ENCODE assay signal across 21 cellular contexts in genomic region chr1:161803181-161803580, GRCh38.
DNase-seq lines count a peak whose midpoint lies in the region; ATAC-seq lines count a peak whose summit lies in the region.
"Had no signal": no experiment of that assay in that cellular context is flagged by ENCODE, and none has a peak within 500 bp of the region (broad histone marks: within the 10 kb centered on the region; RNA-seq: fewer than 3 reads in every experiment).

No MANE protein-coding gene starts in this region.

- no peak overlapping the region for H3K4me3 Mint-ChIP-seq in T-helper 1 cell treated with Interleukin-12 subunit alpha and Interleukin-12 subunit beta and Interleukin-4 antibody, amounts not matched to agents 30 μg/mL and 1 μg/mL, for 36 hours
- no peak overlapping the region for H3K4me3 Mint-ChIP-seq in memory B cell
- H3K4me3 Mint-ChIP-seq: CD14-positive monocyte had no signal

- peaks cover 33% of the 10 kb centered on the region for H3K36me3 Mint-ChIP-seq in T-helper 1 cell treated with Interleukin-12 subunit alpha and Interleukin-12 subunit beta and Interleukin-4 antibody, amounts not matched to agents 30 μg/mL and 1 μg/mL, for 36 hours (ENCODE audit: low read depth)
- peaks cover 34% of the 10 kb centered on the region for H3K36me3 Mint-ChIP-seq in memory B cell

- H3K27ac Mint-ChIP-seq in T-helper 1 cell treated with Interleukin-12 subunit alpha and Interleukin-12 subunit beta and Interleukin-4 antibody, amounts not matched to agents 30 μg/mL and 1 μg/mL, for 36 hours, result peak overlapping the region; percentile 33
- H3K27ac Mint-ChIP-seq in memory B cell, result peak overlapping the region; percentile 19

- ATAC-seq in memory B cell (ENCODE audit: low read depth) (no peak), HG02981 (IDR thresholded peaks at IDR 0.05; ENCODE audit: unreplicated experiment) (no peak), HG03280 (IDR thresholded peaks at IDR 0.05; ENCODE audit: unreplicated experiment) (no peak), GM21723 (IDR thresholded peaks at IDR 0.05; ENCODE audit: unreplicated experiment) (no peak), HG02759 (IDR thresholded peaks at IDR 0.05; ENCODE audit: unreplicated experiment) (no peak)
- ATAC-seq: HepG2 had no signal

- peaks cover 3% of the 10 kb centered on the region for H3K4me1 Mint-ChIP-seq in T-helper 1 cell treated with Interleukin-12 subunit alpha and Interleukin-12 subunit beta and Interleukin-4 antibody, amounts not matched to agents 30 μg/mL and 1 μg/mL, for 36 hours (ENCODE audit: low read depth)
- peaks cover 7% of the 10 kb centered on the region for H3K4me1 Mint-ChIP-seq in memory B cell
- H3K4me1 Mint-ChIP-seq: CD14-positive monocyte had no signal

- DNase-seq in T-helper 1 cell, result no peak
- peak; percentile 97 to 98 for DNase-seq in NCI-H526 (lab: John Stamatoyannopoulos, UW)
- DNase-seq in memory B cell (ENCODE audit: low spot score in 2 of 2), result no peak
- DNase-seq: AML-193, DND-41, HCEC 1CT, KBM-7, MV-4-11, NCI-H1436 treated with DMSO at 0.1 percent for 48 hours, NCI-H2029 treated with DMSO at 0.1 percent for 48 hours, NCI-H446 treated with DMSO at 0.1 percent for 48 hours, NCI-H82, SHP77, SK-N-SH had no signal

- H3K27me3 Mint-ChIP-seq in T-helper 1 cell treated with Interleukin-12 subunit alpha and Interleukin-12 subunit beta and Interleukin-4 antibody, amounts not matched to agents 30 μg/mL and 1 μg/mL, for 36 hours (ENCODE audit: low read depth), result no peaks in the 10 kb centered on the region
- H3K27me3 Mint-ChIP-seq in memory B cell, result no peaks in the 10 kb centered on the region

- H3K9me3 Mint-ChIP-seq in T-helper 1 cell treated with Interleukin-12 subunit alpha and Interleukin-12 subunit beta and Interleukin-4 antibody, amounts not matched to agents 30 μg/mL and 1 μg/mL, for 36 hours, result no peaks in the 10 kb centered on the region
- H3K9me3 Mint-ChIP-seq in memory B cell, result no peaks in the 10 kb centered on the region
- H3K9me3 Mint-ChIP-seq: CD14-positive monocyte had no signal

Comparison
In these comparisons a context has a peak if more than half of its experiments do, and no peak if none do; other contexts are left out.
1. DNase-seq: peak in NCI-H526 (2 of 2); none in T-helper 1 cell (0 of 5) and memory B cell (0 of 2).